Comparison of ENCODE assay signal across 13 cellular contexts in the genomic region with DNA sequence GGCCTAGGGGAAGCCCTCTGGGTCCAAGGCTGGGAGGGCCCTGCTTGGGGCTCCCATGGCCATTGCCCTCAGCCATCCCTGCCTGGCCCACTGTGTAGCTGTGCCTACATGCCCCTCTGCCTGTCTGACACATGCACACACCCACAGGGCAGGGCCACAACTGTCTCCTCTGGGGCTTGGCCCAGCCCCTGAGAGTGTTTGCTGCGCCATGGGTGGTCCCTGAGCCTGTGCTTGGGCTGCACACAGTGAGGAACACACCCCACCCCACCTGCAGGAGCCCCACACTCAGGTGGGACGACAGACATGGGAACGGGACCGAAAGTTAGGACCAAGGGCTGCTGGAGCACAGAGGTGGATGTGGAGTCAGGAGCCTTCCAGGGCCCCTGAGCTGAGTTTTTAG.
DNase-seq lines count a peak whose midpoint lies in the region; ATAC-seq and TF ChIP-seq lines count a peak whose summit lies in the region.
"Had no signal": no experiment of that assay in that cellular context is flagged by ENCODE, and none has a peak within 500 bp of the region (broad histone marks: within the 10 kb centered on the region; RNA-seq: fewer than 3 reads in every experiment).

No MANE protein-coding gene starts in this region.

- H3K27me3 Mint-ChIP-seq in stimulated activated naive CD8-positive, alpha-beta T cell treated with anti-CD3 and anti-CD28 coated beads, Interleukin-15, amount 100 ng/mL, for 72 hours: peaks cover 33% of the 10 kb centered on the region
- H3K27me3 Mint-ChIP-seq in osteocyte (ENCODE audit: unreplicated experiment) (no peaks in the 10 kb centered on the region), type B pancreatic cell (no peaks in the 10 kb centered on the region)

- H3K27ac Mint-ChIP-seq in stimulated activated naive CD8-positive, alpha-beta T cell treated with anti-CD3 and anti-CD28 coated beads, Interleukin-15, amount 100 ng/mL, for 72 hours: no peak overlapping the region
- H3K27ac Mint-ChIP-seq in osteocyte (ENCODE audit: unreplicated experiment) (no peak overlapping the region), type B pancreatic cell (no peak overlapping the region)
- H3K27ac Mint-ChIP-seq: CD8-positive, alpha-beta memory T cell had no signal

- no peak overlapping the region for H3K4me3 Mint-ChIP-seq in stimulated activated naive CD8-positive, alpha-beta T cell treated with anti-CD3 and anti-CD28 coated beads, Interleukin-15, amount 100 ng/mL, for 72 hours
- H3K4me3 Mint-ChIP-seq in osteocyte (ENCODE audit: unreplicated experiment): no peak overlapping the region
- no peak overlapping the region for H3K4me3 Mint-ChIP-seq in type B pancreatic cell
- H3K4me3 Mint-ChIP-seq: CD8-positive, alpha-beta memory T cell had no signal

- TF ChIP-seq CTCF in osteocyte (IDR thresholded peaks at IDR 0.05) (no peak), type B pancreatic cell (conservative IDR thresholded peaks at IDR 0.05) (no peak)

- no peaks in the 10 kb centered on the region for H3K4me1 Mint-ChIP-seq in stimulated activated naive CD8-positive, alpha-beta T cell treated with anti-CD3 and anti-CD28 coated beads, Interleukin-15, amount 100 ng/mL, for 72 hours
- no peaks in the 10 kb centered on the region for H3K4me1 Mint-ChIP-seq in osteocyte (ENCODE audit: unreplicated experiment)
- no peaks in the 10 kb centered on the region for H3K4me1 Mint-ChIP-seq in type B pancreatic cell (ENCODE audit: unreplicated experiment)
- H3K4me1 Mint-ChIP-seq: CD8-positive, alpha-beta memory T cell had no signal

- H3K36me3 Mint-ChIP-seq in osteocyte (ENCODE audit: unreplicated experiment) (no peaks in the 10 kb centered on the region), type B pancreatic cell (no peaks in the 10 kb centered on the region)
- H3K36me3 Mint-ChIP-seq: CD8-positive, alpha-beta memory T cell had no signal

- ATAC-seq in stimulated activated naive CD8-positive, alpha-beta T cell treated with anti-CD3 and anti-CD28 coated beads, Interleukin-15, Interleukin-2, amounts not matched to agents 100 U/mL and 50 U/mL, for 24 hours: peak; percentile 19
- no peak for ATAC-seq in stimulated activated naive CD8-positive, alpha-beta T cell treated with anti-CD3 and anti-CD28 coated beads, Interleukin-15, amount 100 ng/mL, for 72 hours

- DNase-seq in stimulated activated naive CD8-positive, alpha-beta T cell treated with anti-CD3 and anti-CD28 coated beads, Interleukin-15, Interleukin-2, amounts not matched to agents 100 U/mL and 50 U/mL, for 24 hours: no peak
- no peak for DNase-seq in stimulated activated naive CD8-positive, alpha-beta T cell treated with anti-CD3 and anti-CD28 coated beads, Interleukin-15, amount 100 ng/mL, for 72 hours
- DNase-seq in osteocyte (ENCODE audit: extremely low spot score, unreplicated experiment): peak; percentile 81
- DNase-seq in type B pancreatic cell (ENCODE audit: extremely low spot score, unreplicated experiment): peak; percentile 56
- DNase-seq in inferior parietal cortex (ENCODE audit: extremely low spot score): no peak
- DNase-seq in HK-2 (ENCODE audit: unreplicated experiment): no peak
- no peak for DNase-seq in SK-N-DZ (ENCODE audit: low spot score)
- DNase-seq: 8988T; AML-193; Caco-2; CD8-positive, alpha-beta memory T cell; DND-41; GDM1 had no signal

- H3K9me3 Mint-ChIP-seq in stimulated activated naive CD8-positive, alpha-beta T cell treated with anti-CD3 and anti-CD28 coated beads, Interleukin-15, amount 100 ng/mL, for 72 hours: peaks cover 0 to 7% of the 10 kb centered on the region in 2 donors
- H3K9me3 Mint-ChIP-seq in osteocyte (ENCODE audit: unreplicated experiment): no peaks in the 10 kb centered on the region
- no peaks in the 10 kb centered on the region for H3K9me3 Mint-ChIP-seq in type B pancreatic cell
- H3K9me3 Mint-ChIP-seq: CD8-positive, alpha-beta memory T cell had no signal

Comparison
In these comparisons a context has a peak if more than half of its experiments do, and no peak if none do; other contexts are left out.
1. DNase-seq: peak in osteocyte (single experiment) and type B pancreatic cell (single experiment); none in stimulated activated naive CD8-positive, alpha-beta T cell treated with anti-CD3 and anti-CD28 coated beads, Interleukin-15, Interleukin-2, amounts not matched to agents 100 U/mL and 50 U/mL, for 24 hours (single experiment), stimulated activated naive CD8-positive, alpha-beta T cell treated with anti-CD3 and anti-CD28 coated beads, Interleukin-15, amount 100 ng/mL, for 72 hours (0 of 2), inferior parietal cortex (single experiment), HK-2 (single experiment) and SK-N-DZ (single experiment).